ENCODE assay signal across 27 cellular contexts in the genomic region with DNA sequence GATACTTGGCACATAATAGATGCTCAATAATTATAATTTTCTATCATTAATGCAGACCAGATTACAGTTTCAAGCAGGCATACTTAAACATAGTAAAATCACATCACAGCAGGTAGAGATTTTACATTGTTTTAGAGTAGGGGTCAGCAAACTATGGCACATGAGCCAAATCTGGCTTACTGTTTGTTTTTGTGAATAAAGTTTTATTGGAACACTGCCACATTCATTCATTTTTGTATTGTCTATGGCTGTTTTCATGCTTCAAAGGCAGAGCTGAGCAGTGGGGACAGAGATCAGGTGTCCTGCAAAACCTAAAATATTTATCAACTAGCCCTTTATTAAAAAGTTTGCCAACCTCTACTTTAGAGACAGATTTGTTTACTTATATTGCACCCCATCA.
"Had no signal": no experiment of that assay in that cellular context is flagged by ENCODE, and none has a peak within 500 bp of the region (broad histone marks: within the 10 kb centered on the region; RNA-seq: fewer than 3 reads in every experiment).

No MANE protein-coding gene starts in this region.

- H3K27me3 ChIP-seq: stomach, suprapubic skin, testis, thyroid gland, tibial artery, tibial nerve, transverse colon, upper lobe of left lung, upper lobe of right lung, uterus, vagina had no signal

- H3K4me1 ChIP-seq: stomach, suprapubic skin, testis, thyroid gland, tibial artery, tibial nerve, transverse colon, upper lobe of left lung, upper lobe of right lung, uterus, vagina had no signal

- H3K27ac ChIP-seq: stomach, suprapubic skin, testis, thoracic aorta, thyroid gland, tibial artery, tibial nerve, transverse colon, upper lobe of left lung, upper lobe of right lung, uterus, vagina had no signal

- ATAC-seq: stimulated activated effector memory CD8-positive, alpha-beta T cell treated with anti-CD3 and anti-CD28 coated beads, Interleukin-12 subunit alpha, Interleukin-12 subunit beta, amount 100 ng/mL, for 72 hours; stimulated activated memory B cell treated with anti-CD40 and anti-IgM and Interleukin-4, amounts not matched to agents 10 μg/mL and 1 μg/mL and 100 μg/mL, for 72 hours; stimulated activated naive B cell treated with anti-CD40 and anti-IgM and Interleukin-4, amounts not matched to agents 10 μg/mL and 1 μg/mL and 100 μg/mL, for 72 hours; stimulated activated naive CD8-positive, alpha-beta T cell treated with anti-CD3 and anti-CD28 coated beads, Interleukin-15, amount 100 ng/mL, for 72 hours; stimulated activated naive CD8-positive, alpha-beta T cell treated with anti-CD3 and anti-CD28 coated beads, Interleukin-15, Interleukin-2, amounts not matched to agents 100 U/mL and 50 U/mL, for 24 hours; upper lobe of right lung had no signal

- FAIRE-seq: urothelium cell line had no signal

- H3K9me3 ChIP-seq: suprapubic skin, testis, thoracic aorta, thyroid gland, tibial artery, tibial nerve, transverse colon, upper lobe of left lung, upper lobe of right lung, uterus, vagina had no signal

- H3K36me3 ChIP-seq: stomach, suprapubic skin, thoracic aorta, thyroid gland, tibial artery, tibial nerve, transverse colon, upper lobe of left lung, upper lobe of right lung, uterus, vagina had no signal

- DNase-seq: stimulated activated CD4-positive, alpha-beta T cell treated with anti-CD3 and anti-CD28 coated beads, Interleukin-2, amount 100 ng/mL, for 48 hours; stimulated activated CD4-positive, alpha-beta T cell treated with anti-CD3 and anti-CD28 coated beads, Interleukin-4, amount 100 ng/mL, for 1 hour; stimulated activated CD4-positive, alpha-beta T cell treated with anti-CD3 and anti-CD28 coated beads, Interleukin-4, amount 100 ng/mL, for 24 hours; stimulated activated CD4-positive, alpha-beta T cell treated with anti-CD3 and anti-CD28 coated beads, Interleukin-4, amount 100 ng/mL, for 4 hours; stimulated activated CD8-positive, alpha-beta memory T cell treated with anti-CD3 and anti-CD28 coated beads, Interleukin-4, amount 100 ng/mL, for 48 hours; stimulated activated naive B cell treated with anti-CD40 and anti-IgM and Interleukin-4, amounts not matched to agents 10 μg/mL and 1 μg/mL and 100 μg/mL, for 72 hours; stimulated activated naive CD4-positive, alpha-beta T cell; stimulated activated naive CD4-positive, alpha-beta T cell treated with Interleukin-2 at 50 U/mL for 16 hours; stimulated activated naive CD8-positive, alpha-beta T cell treated with anti-CD3 and anti-CD28 coated beads, Interleukin-15, amount 100 ng/mL, for 72 hours; stimulated activated naive CD8-positive, alpha-beta T cell treated with anti-CD3 and anti-CD28 coated beads, Interleukin-15, Interleukin-2, amounts not matched to agents 100 U/mL and 50 U/mL, for 24 hours; stomach; substantia nigra; testis; thyroid gland; tibial artery; transverse colon; trophoblast cell; upper lobe of left lung; upper lobe of right lung; uterus had no signal

- H3K4me3 ChIP-seq: stomach, suprapubic skin, testis, thoracic aorta, thyroid gland, tibial artery, tibial nerve, transverse colon, upper lobe of left lung, upper lobe of right lung, uterus, vagina had no signal
